1 cellular context compared by ENCODE assay signal in genomic region chr6:51049983-51050877, GRCh38.
TF ChIP-seq lines count a peak whose summit lies in the region.

No MANE protein-coding gene starts in this region.

TF ChIP-seq in SK-N-SH, 30 proteins besides CTCF, POLR2A, EP300 and RAD21 (continued from another document):
- TF ChIP-seq, protein P1, sequence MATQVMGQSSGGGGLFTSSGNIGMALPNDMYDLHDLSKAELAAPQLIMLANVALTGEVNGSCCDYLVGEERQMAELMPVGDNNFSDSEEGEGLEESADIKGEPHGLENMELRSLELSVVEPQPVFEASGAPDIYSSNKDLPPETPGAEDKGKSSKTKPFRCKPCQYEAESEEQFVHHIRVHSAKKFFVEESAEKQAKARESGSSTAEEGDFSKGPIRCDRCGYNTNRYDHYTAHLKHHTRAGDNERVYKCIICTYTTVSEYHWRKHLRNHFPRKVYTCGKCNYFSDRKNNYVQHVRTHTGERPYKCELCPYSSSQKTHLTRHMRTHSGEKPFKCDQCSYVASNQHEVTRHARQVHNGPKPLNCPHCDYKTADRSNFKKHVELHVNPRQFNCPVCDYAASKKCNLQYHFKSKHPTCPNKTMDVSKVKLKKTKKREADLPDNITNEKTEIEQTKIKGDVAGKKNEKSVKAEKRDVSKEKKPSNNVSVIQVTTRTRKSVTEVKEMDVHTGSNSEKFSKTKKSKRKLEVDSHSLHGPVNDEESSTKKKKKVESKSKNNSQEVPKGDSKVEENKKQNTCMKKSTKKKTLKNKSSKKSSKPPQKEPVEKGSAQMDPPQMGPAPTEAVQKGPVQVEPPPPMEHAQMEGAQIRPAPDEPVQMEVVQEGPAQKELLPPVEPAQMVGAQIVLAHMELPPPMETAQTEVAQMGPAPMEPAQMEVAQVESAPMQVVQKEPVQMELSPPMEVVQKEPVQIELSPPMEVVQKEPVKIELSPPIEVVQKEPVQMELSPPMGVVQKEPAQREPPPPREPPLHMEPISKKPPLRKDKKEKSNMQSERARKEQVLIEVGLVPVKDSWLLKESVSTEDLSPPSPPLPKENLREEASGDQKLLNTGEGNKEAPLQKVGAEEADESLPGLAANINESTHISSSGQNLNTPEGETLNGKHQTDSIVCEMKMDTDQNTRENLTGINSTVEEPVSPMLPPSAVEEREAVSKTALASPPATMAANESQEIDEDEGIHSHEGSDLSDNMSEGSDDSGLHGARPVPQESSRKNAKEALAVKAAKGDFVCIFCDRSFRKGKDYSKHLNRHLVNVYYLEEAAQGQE (IDR thresholded peaks at IDR 0.05; ENCODE audit: low read depth, low read length), result no peak
- TF ChIP-seq YY1 (IDR thresholded peaks at IDR 0.05; ENCODE audit: low read depth) (no peak), FOXJ3 (CRISPR knock-in tag; IDR thresholded peaks at IDR 0.05) (no peak), FOXM1 (IDR thresholded peaks at IDR 0.05; ENCODE audit: low read depth) (no peak), USF2 (IDR thresholded peaks at IDR 0.05; ENCODE audit: borderline replicate concordance, low read depth, low read length) (no peak), TEAD4 (IDR thresholded peaks at IDR 0.05; ENCODE audit: borderline replicate concordance, insufficient read depth) (no peak), NRF1 (IDR thresholded peaks at IDR 0.05; ENCODE audit: low read depth, low read length) (no peak), FOSL2 (IDR thresholded peaks at IDR 0.05; ENCODE audit: borderline replicate concordance, low read depth) (no peak)
